Comparison of ENCODE assay signal across 1 cellular context in genomic region chr19:35628565-35629331, GRCh38.
TF ChIP-seq lines count a peak whose summit lies in the region.

A gene with protein sequence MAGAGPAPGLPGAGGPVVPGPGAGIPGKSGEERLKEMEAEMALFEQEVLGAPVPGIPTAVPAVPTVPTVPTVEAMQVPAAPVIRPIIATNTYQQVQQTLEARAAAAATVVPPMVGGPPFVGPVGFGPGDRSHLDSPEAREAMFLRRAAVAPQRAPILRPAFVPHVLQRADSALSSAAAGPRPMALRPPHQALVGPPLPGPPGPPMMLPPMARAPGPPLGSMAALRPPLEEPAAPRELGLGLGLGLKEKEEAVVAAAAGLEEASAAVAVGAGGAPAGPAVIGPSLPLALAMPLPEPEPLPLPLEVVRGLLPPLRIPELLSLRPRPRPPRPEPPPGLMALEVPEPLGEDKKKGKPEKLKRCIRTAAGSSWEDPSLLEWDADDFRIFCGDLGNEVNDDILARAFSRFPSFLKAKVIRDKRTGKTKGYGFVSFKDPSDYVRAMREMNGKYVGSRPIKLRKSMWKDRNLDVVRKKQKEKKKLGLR (plus strand): TSS chr19:35629036. CDS start chr19:35629154, 118 bp downstream.

TF ChIP-seq in K562, 482 proteins besides CTCF, POLR2A, EP300 and RAD21 (continued from another document and continues in another):
- TF ChIP-seq ELK1 (CRISPR knock-in tag; IDR thresholded peaks at IDR 0.05), result no peak
- no peak for TF ChIP-seq HDAC6 (IDR thresholded peaks at IDR 0.05; ENCODE audit: low read depth, low read length)
- peak; percentile 100 for TF ChIP-seq ATF3 (IDR thresholded peaks at IDR 0.05)
- TF ChIP-seq ATF3 (CRISPR knock-in tag; conservative IDR thresholded peaks at IDR 0.05), result no peak
- TF ChIP-seq HLTF (IDR thresholded peaks at IDR 0.05), result no peak
- peak; percentile 100 for TF ChIP-seq CREB1 (IDR thresholded peaks at IDR 0.05)
- TF ChIP-seq CREB1 (CRISPR knock-in tag; IDR thresholded peaks at IDR 0.05), result peak; percentile 100
- TF ChIP-seq, protein P1, sequence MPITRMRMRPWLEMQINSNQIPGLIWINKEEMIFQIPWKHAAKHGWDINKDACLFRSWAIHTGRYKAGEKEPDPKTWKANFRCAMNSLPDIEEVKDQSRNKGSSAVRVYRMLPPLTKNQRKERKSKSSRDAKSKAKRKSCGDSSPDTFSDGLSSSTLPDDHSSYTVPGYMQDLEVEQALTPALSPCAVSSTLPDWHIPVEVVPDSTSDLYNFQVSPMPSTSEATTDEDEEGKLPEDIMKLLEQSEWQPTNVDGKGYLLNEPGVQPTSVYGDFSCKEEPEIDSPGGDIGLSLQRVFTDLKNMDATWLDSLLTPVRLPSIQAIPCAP (CRISPR knock-in tag; IDR thresholded peaks at IDR 0.05; ENCODE audit: borderline replicate concordance), result no peak
- TF ChIP-seq, protein P2, sequence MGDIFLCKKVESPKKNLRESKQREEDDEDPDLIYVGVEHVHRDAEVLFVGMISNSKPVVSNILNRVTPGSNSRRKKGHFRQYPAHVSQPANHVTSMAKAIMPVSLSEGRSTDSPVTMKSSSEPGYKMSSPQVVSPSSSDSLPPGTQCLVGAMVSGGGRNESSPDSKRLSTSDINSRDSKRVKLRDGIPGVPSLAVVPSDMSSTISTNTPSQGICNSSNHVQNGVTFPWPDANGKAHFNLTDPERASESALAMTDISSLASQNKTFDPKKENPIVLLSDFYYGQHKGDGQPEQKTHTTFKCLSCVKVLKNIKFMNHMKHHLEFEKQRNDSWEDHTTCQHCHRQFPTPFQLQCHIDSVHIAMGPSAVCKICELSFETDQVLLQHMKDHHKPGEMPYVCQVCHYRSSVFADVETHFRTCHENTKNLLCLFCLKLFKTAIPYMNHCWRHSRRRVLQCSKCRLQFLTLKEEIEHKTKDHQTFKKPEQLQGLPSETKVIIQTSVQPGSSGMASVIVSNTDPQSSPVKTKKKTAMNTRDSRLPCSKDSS (IDR thresholded peaks at IDR 0.05; ENCODE audit: low read depth, partially characterized antibody), result no peak
- no peak for TF ChIP-seq PRPF4 (IDR thresholded peaks at IDR 0.05; ENCODE audit: insufficient read depth, low read depth, low read length, poor library complexity, severe bottlenecking)
- no peak for TF ChIP-seq MAFF (IDR thresholded peaks at IDR 0.05; ENCODE audit: low read length)
- TF ChIP-seq KDM2B (CRISPR knock-in tag; IDR thresholded peaks at IDR 0.05), result 0 out of 2 replicates have a peak, but pooled peaks have one; percentile 54
- 0 out of 2 replicates have a peak, but pooled peaks have one; percentile 28 for TF ChIP-seq ZNF253 (CRISPR knock-in tag; conservative IDR thresholded peaks at IDR 0.05)
- no peak for TF ChIP-seq MCM3 (IDR thresholded peaks at IDR 0.05)
- TF ChIP-seq ZFP30 (CRISPR knock-in tag; IDR thresholded peaks at IDR 0.05; ENCODE audit: borderline replicate concordance), result no peak
- peak; percentile 49; the same call in 1 of the 2 replicates for TF ChIP-seq PML (IDR thresholded peaks at IDR 0.05; ENCODE audit: low read length)
- TF ChIP-seq MYNN (IDR thresholded peaks at IDR 0.05), result no peak
- TF ChIP-seq MYNN (CRISPR knock-in tag; IDR thresholded peaks at IDR 0.05), result no peak
- TF ChIP-seq NFE2L1 (tag; IDR thresholded peaks at IDR 0.05; ENCODE audit: borderline replicate concordance, low read depth), result no peak
- no peak for TF ChIP-seq BDP1 (IDR thresholded peaks at IDR 0.05; ENCODE audit: insufficient read depth, insufficient read length)
- TF ChIP-seq ZNF316 (IDR thresholded peaks at IDR 0.05), result no peak
- no peak for TF ChIP-seq XRCC4 (IDR thresholded peaks at IDR 0.05; ENCODE audit: extremely low read depth, insufficient read depth, insufficient read length)
- no peak for TF ChIP-seq PTTG1 (tag; IDR thresholded peaks at IDR 0.05; ENCODE audit: low read depth)
- no peak for TF ChIP-seq TEAD4 (IDR thresholded peaks at IDR 0.05; ENCODE audit: low read length)
- no peak for TF ChIP-seq TEAD4 (CRISPR knock-in tag; IDR thresholded peaks at IDR 0.05; ENCODE audit: borderline replicate concordance)
- TF ChIP-seq REST (CRISPR knock-in tag; IDR thresholded peaks at IDR 0.05; ENCODE audit: low read depth), result peak; percentile 30; the same call in 1 of the 2 replicates
- no peak for TF ChIP-seq RBM17 (IDR thresholded peaks at IDR 0.05; ENCODE audit: borderline replicate concordance, low read depth, low read length)
- TF ChIP-seq ATF1 (CRISPR knock-in tag; IDR thresholded peaks at IDR 0.05), result peak; percentile 100
- peak; percentile 100 for TF ChIP-seq ATF1 (tag; IDR thresholded peaks at IDR 0.05)
- no peak for TF ChIP-seq ZBTB49 (CRISPR knock-in tag; IDR thresholded peaks at IDR 0.05; ENCODE audit: borderline replicate concordance)
- no peak for TF ChIP-seq POU5F1 (IDR thresholded peaks at IDR 0.05; ENCODE audit: borderline replicate concordance, low read depth, low read length, partially characterized antibody)
- TF ChIP-seq EP400 (IDR thresholded peaks at IDR 0.05), result peak; percentile 89
- no peak for TF ChIP-seq ZNF778 (CRISPR knock-in tag; IDR thresholded peaks at IDR 0.05)
- TF ChIP-seq FOXP1 (CRISPR knock-in tag; IDR thresholded peaks at IDR 0.05), result no peak
- TF ChIP-seq NFXL1 (CRISPR knock-in tag; IDR thresholded peaks at IDR 0.05), result no peak
- TF ChIP-seq ZNF124 (CRISPR knock-in tag; IDR thresholded peaks at IDR 0.05), result no peak
- TF ChIP-seq PCBP1 (IDR thresholded peaks at IDR 0.05; ENCODE audit: low read depth, low read length, poor library complexity, severe bottlenecking), result no peak
- no peak for TF ChIP-seq ADNP (tag; IDR thresholded peaks at IDR 0.05)
- TF ChIP-seq JUNB (CRISPR knock-in tag; conservative IDR thresholded peaks at IDR 0.05), result peak; percentile 99
- no peak for TF ChIP-seq ZBTB9 (CRISPR knock-in tag; IDR thresholded peaks at IDR 0.05)
- no peak for TF ChIP-seq SRSF3 (IDR thresholded peaks at IDR 0.05; ENCODE audit: insufficient read depth, low read length)
- peak; percentile 12; the same call in 1 of the 2 replicates for TF ChIP-seq USF1 (CRISPR knock-in tag; IDR thresholded peaks at IDR 0.05)
- TF ChIP-seq TRIM24 (IDR thresholded peaks at IDR 0.05), result no peak
- TF ChIP-seq ZNF311 (CRISPR knock-in tag; IDR thresholded peaks at IDR 0.05), result 0 out of 2 replicates have a peak, but pooled peaks have one; percentile 58
- no peak for TF ChIP-seq HMG20B (CRISPR knock-in tag; IDR thresholded peaks at IDR 0.05)
- TF ChIP-seq FOXA3 (CRISPR knock-in tag; conservative IDR thresholded peaks at IDR 0.05 in 1 of 2, IDR thresholded peaks at IDR 0.05 in 1 of 2), result no peak; a peak in 1 of 4 replicates
- TF ChIP-seq PBX2 (CRISPR knock-in tag; IDR thresholded peaks at IDR 0.05; ENCODE audit: low read depth), result no peak
- no peak for TF ChIP-seq PBX2 (tag; conservative IDR thresholded peaks at IDR 0.05; ENCODE audit: low read depth)
- TF ChIP-seq SMAD4 (CRISPR knock-in tag; conservative IDR thresholded peaks at IDR 0.05), result no peak; the same call in 1 of the 2 replicates
- peak; percentile 97 for TF ChIP-seq CXXC5 (CRISPR knock-in tag; IDR thresholded peaks at IDR 0.05)
- TF ChIP-seq KDM4B (IDR thresholded peaks at IDR 0.05; ENCODE audit: borderline replicate concordance in 2 of 2, low read depth in 1 of 2), result no peak
- TF ChIP-seq, protein P3, sequence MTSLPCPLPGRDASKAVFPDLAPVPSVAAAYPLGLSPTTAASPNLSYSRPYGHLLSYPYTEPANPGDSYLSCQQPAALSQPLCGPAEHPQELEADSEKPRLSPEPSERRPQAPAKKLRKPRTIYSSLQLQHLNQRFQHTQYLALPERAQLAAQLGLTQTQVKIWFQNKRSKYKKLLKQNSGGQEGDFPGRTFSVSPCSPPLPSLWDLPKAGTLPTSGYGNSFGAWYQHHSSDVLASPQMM (CRISPR knock-in tag; IDR thresholded peaks at IDR 0.05), result no peak
- TF ChIP-seq ZZZ3 (IDR thresholded peaks at IDR 0.05), result peak; percentile 73
